8 cellular contexts compared by ENCODE assay signal in genomic region chr10:31318854-31319601, GRCh38. TPM values are rescaled to one million over a fixed set of nuclear protein-coding genes. Genes with fewer than 3 reads are reported as not detected.
A peak's percentile ranks its signal among the peaks of the same experiment; 100 is the strongest.
DNase-seq lines count a peak whose midpoint lies in the region; ATAC-seq and TF ChIP-seq lines count a peak whose summit lies in the region.

TSS of gene ZEB1 (plus strand) at chr10:31319216. CDS start at chr10:31319235, 19 bp downstream.

- H3K4me3 ChIP-seq in BE2C (ENCODE audit: low read depth, low read length) (peak within 1 kb of the TSS; percentile 87), right lobe of liver (peak within 1 kb of the TSS; percentile 87 to 96 (median 88))

- H3K4me1 ChIP-seq in BE2C (no peaks in the 10 kb centered on the region; the same call in none of the 2 replicates), right lobe of liver (peaks cover 0 to 28% (median 2%) of the 10 kb centered on the region in 4 donors)

- under 1% methylated on average over 36 of the region's 71 CpGs for WGBS in right lobe of liver (ENCODE audit: insufficient coverage, low coverage, low lambda C conversion rate, missing lambda C conversion rate)

- TF ChIP-seq CTCF in BE2C (IDR thresholded peaks at IDR 0.05; ENCODE audit: low read depth, low read length): peak; percentile 27
- peak; percentile 34 to 45 (median 43) for TF ChIP-seq CTCF in right lobe of liver (IDR thresholded peaks at IDR 0.05)

- TF ChIP-seq POLR2A in GM19193 (IDR thresholded peaks at IDR 0.05; ENCODE audit: extremely low read depth, insufficient read depth, insufficient read length) (peak; percentile 50), right lobe of liver (IDR thresholded peaks at IDR 0.05) (peak; percentile 52)

- H3K27ac ChIP-seq in right lobe of liver: peak within 1 kb of the TSS; percentile 93 to 97 (median 96)

- DNase-seq in BE2C (peak; percentile 93), NCI-H524 (lab: John Stamatoyannopoulos, UW) (peak; percentile 53 to 79), dermis microvascular lymphatic vessel endothelial cell (ENCODE audit: low read depth in 2 of 2) (peak; percentile 96), right lobe of liver (peak; percentile 88 to 92 (median 90))
- DNase-seq in activated CD4-positive, alpha-beta T cell treated with anti-CD3 and anti-CD28 coated beads, Interleukin-2, amount 50 U/mL, for 4 hours: peak; percentile 91 to 93
- peak; percentile 81 to 90 for DNase-seq in stimulated activated CD4-positive, alpha-beta T cell treated with anti-CD3 and anti-CD28 coated beads, Interleukin-4, amount 100 ng/mL, for 48 hours (ENCODE audit: low read depth in 2 of 2)

- H3K36me3 ChIP-seq in BE2C (peaks cover 2% of the 10 kb centered on the region), right lobe of liver (no peaks in the 10 kb centered on the region)

- intact Hi-C loops in right lobe of liver (cut with DNase I): no loop called here

- H3K27me3 ChIP-seq in BE2C: no peaks in the 10 kb centered on the region
- H3K27me3 ChIP-seq in right lobe of liver: no peaks in the 10 kb centered on the region

- ATAC-seq in HG03439 (IDR thresholded peaks at IDR 0.05; ENCODE audit: unreplicated experiment): peak; percentile 40
- ATAC-seq in right lobe of liver: peak; percentile 65 to 78 (median 76)

- H3K9me3 ChIP-seq in BE2C (no peaks in the 10 kb centered on the region), right lobe of liver (no peaks in the 10 kb centered on the region)

RNA-seq across cellular contexts. Expression of gene ZEB1, which starts in this region (rescaled TPM):
- 38.1 TPM for polyA plus RNA-seq in BE2C (2012; ENCODE audit: insufficient read depth, insufficient read length, low read depth)
- total RNA-seq in dermis microvascular lymphatic vessel endothelial cell (58.5 and 62.6 TPM in 2 replicates), right lobe of liver (10 to 100 TPM in 5 of 6 experiments, 1 to 10 TPM in 1; 10.0 to 17.6 (median 13.6) TPM)

Comparison
In these comparisons a context has a peak if more than half of its experiments do, and no peak if none do; other contexts are left out.
1. Peak in every context shown above with its lines: DNase-seq, ATAC-seq, H3K4me3 ChIP-seq and H3K27ac ChIP-seq.